Comparison of ENCODE assay signal across 8 cellular contexts in the genomic region with DNA sequence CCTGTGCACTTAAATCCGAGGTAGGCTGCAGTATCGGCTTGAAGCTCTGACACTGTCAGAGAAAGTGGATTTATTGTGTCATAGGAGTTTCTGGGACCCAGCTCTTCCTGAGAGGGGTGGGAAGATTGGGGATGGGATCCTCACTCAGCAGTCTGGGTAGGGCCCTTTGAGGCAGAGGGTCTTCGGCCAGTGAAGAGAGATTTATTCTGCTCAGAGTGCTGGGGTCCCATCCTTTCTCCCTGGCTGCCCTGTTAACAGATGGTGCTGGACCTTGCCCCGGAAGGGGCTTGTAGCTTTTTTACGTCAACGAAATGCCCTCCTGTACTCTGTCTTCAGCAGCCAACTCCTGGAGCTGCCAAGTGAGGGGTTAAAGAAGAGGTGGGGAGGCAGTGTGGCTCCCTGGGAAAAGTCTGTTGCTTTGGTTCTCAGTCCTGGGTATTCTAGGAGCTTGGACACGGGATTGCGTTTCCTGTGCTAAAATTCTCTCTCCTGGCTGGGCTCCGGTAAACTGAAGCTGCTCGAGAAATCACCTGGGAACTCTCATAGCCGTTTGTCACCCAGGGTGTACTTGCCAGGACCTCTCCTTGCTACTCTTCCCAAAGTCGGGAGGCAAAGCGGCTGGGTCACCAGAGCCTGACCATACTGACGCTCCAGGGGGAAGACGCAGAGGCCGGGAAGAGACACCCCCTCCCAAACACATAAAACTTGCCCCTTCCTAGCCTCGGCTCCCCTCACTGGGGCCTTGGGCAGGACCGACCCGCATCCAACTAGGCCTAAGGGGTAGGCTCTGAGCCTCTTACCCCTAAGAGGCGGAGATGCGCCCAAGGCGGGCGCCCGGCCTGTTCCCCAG. TPM values are rescaled to one million over a fixed set of nuclear protein-coding genes. Genes with fewer than 3 reads are reported as not detected.
DNase-seq lines count a peak whose midpoint lies in the region; ATAC-seq, FAIRE-seq and TF ChIP-seq lines count a peak whose summit lies in the region.

No MANE protein-coding gene starts in this region.

- no peak for TF ChIP-seq CTCF in K562 (IDR thresholded peaks at IDR 0.05 in 2 of 3, conservative IDR thresholded peaks at IDR 0.05 in 1 of 3; ENCODE audit: insufficient read depth in 2 of 3, low read depth in 1 of 3, low read length in 3 of 3)
- TF ChIP-seq CTCF in kidney (IDR thresholded peaks at IDR 0.05; ENCODE audit: borderline replicate concordance, extremely low read depth, insufficient read depth): no peak
- no peak for TF ChIP-seq CTCF in D721Med (IDR thresholded peaks at IDR 0.05; ENCODE audit: insufficient read depth, missing control alignments)

- H3K4me3 ChIP-seq in K562 (peak overlapping the region; percentile 59), kidney (ENCODE audit: low read length in 2 of 2) (peak overlapping the region; percentile 59 to 89), subcutaneous abdominal adipose tissue (ENCODE audit: low read depth in 1 of 5, low read length in 5 of 5) (peak overlapping the region; percentile 58 to 92 (median 76))

- POLR2A ChIA-PET in K562 (lab: Yijun Ruan, JAX): interaction anchor here (2.0 to 3.8 kb wide), 2 partner anchors 9 to 11 kb away, joined by 5 to 43 read pairs; a partner anchor contains a TSS

- TF ChIP-seq POLR2A in GM18505 (IDR thresholded peaks at IDR 0.05; ENCODE audit: borderline replicate concordance, extremely low read depth, insufficient read depth, insufficient read length): no peak
- no peak for TF ChIP-seq POLR2A in K562 (conservative IDR thresholded peaks at IDR 0.05)

- BruUV-seq in K562 (replicated peaks; lab: Mats Ljungman, UMichigan): TSS peak; percentile 86

- H3K27me3 ChIP-seq in K562 (ENCODE audit: control insufficient read depth in 2 of 2, insufficient read depth in 2 of 2, low read length in 2 of 2): no peaks in the 10 kb centered on the region
- H3K27me3 ChIP-seq in subcutaneous abdominal adipose tissue (ENCODE audit: control insufficient read depth in 5 of 5, insufficient read depth in 4 of 5, low read length in 5 of 5): no peaks in the 10 kb centered on the region

- no peak for TF ChIP-seq EP300 in K562 (IDR thresholded peaks at IDR 0.05; ENCODE audit: low read length)

- H3K27ac ChIP-seq in K562 (ENCODE audit: extremely low read depth, low read depth, low read length) (peak overlapping the region; percentile 95), kidney (ENCODE audit: low read depth in 2 of 2, low read length in 2 of 2) (peak overlapping the region; percentile 94 to 99), subcutaneous abdominal adipose tissue (ENCODE audit: low read depth, low read length) (peak overlapping the region; percentile 99)

- peak; percentile 11 for FAIRE-seq in K562 (lab: Jason Lieb, UNC)
- FAIRE-seq in kidney (lab: Jason Lieb, UNC): no peak
- FAIRE-seq in D721Med (lab: Jason Lieb, UNC): no peak

- H3K4me1 ChIP-seq in K562 (replicated peaks in 1 of 2; ENCODE audit: control insufficient read depth in 2 of 2, insufficient read depth in 2 of 2, low read length in 2 of 2) (peaks cover 11 to 27% of the 10 kb centered on the region in 2 experiments), kidney (ENCODE audit: control insufficient read depth in 1 of 2, insufficient read depth in 1 of 2, low read depth in 1 of 2, low read length in 2 of 2) (peaks cover 13 to 24% of the 10 kb centered on the region in 2 donors), subcutaneous abdominal adipose tissue (ENCODE audit: control insufficient read depth in 5 of 5, insufficient read depth in 5 of 5, low read length in 5 of 5) (peaks cover 9 to 50% (median 45%) of the 10 kb centered on the region in 5 donors)

- TF ChIP-seq RAD21 in K562 (CRISPR knock-in tag; conservative IDR thresholded peaks at IDR 0.05 in 1 of 2, IDR thresholded peaks at IDR 0.05 in 1 of 2): no peak

- in situ Hi-C loops in K562 (cut with MboI): no loop called here

- H3K36me3 ChIP-seq in K562 (ENCODE audit: control insufficient read depth, insufficient read depth, low read length) (peaks cover 19% of the 10 kb centered on the region; the same call in 2 of the 3 replicates), kidney (ENCODE audit: control insufficient read depth in 1 of 2, insufficient read depth in 2 of 2, low read length in 2 of 2) (peaks cover 11 to 15% of the 10 kb centered on the region in 2 donors), subcutaneous abdominal adipose tissue (ENCODE audit: control insufficient read depth in 5 of 5, insufficient read depth in 5 of 5, low read length in 5 of 5) (peaks cover 0 to 35% (median 23%) of the 10 kb centered on the region in 5 donors)

- DNase-seq in K562 (ENCODE audit: extremely low read depth in 1 of 4, low spot score in 3 of 4) (no peak), kidney (peak; percentile 86), D721Med (ENCODE audit: insufficient read length, low spot score) (no peak), GDM1 (lab: John Stamatoyannopoulos, UW) (no peak), kidney glomerular epithelial cell (lab: John Stamatoyannopoulos, UW) (no peak)

- ATAC-seq in GM18505 (IDR thresholded peaks at IDR 0.05; ENCODE audit: unreplicated experiment) (peak; percentile 1), HG03139 (IDR thresholded peaks at IDR 0.05; ENCODE audit: unreplicated experiment) (peak; percentile 2), K562 (peak; percentile 21)

- CTCF ChIA-PET in K562 (lab: Yijun Ruan, JAX; ENCODE audit: low intra/inter-chr PET ratio): no interaction called here

- H3K79me2 ChIP-seq in K562 (ENCODE audit: control insufficient read depth, insufficient read depth, low read length): peaks cover 15% of the 10 kb centered on the region

- H3K9me1 ChIP-seq in K562 (ENCODE audit: control insufficient read depth, insufficient read depth, low read length): no peaks in the 10 kb centered on the region

- peak overlapping the region; percentile 91 to 96 for H3K9ac ChIP-seq in K562 (ENCODE audit: insufficient read depth in 1 of 2, low read depth in 2 of 2, low read length in 2 of 2)
- H3K9ac ChIP-seq in kidney (ENCODE audit: low read length in 2 of 2): peak overlapping the region; percentile 96 to 97
- H3K9ac ChIP-seq in subcutaneous abdominal adipose tissue (ENCODE audit: low read length in 5 of 5): peak overlapping the region; percentile 81 to 97 (median 93)

- WGBS in K562 (ENCODE audit: insufficient coverage, low coverage, missing lambda C conversion rate): 59% methylated on average over 14 of the region's 24 CpGs

- H4K20me1 ChIP-seq in K562 (replicated peaks; ENCODE audit: control insufficient read depth, insufficient read depth, low read length): no peaks in the 10 kb centered on the region

- peak overlapping the region; percentile 93 for H3K4me2 ChIP-seq in K562 (ENCODE audit: insufficient read depth, low read length)

- intact Hi-C loops in K562 (cut with micrococcal nuclease): loop anchor here (10.0 kb wide), 1 partner anchor 114 kb away; a partner anchor contains a TSS
- intact Hi-C loops in kidney (cut with DNase I): no loop called here

- H2AFZ ChIP-seq in K562 (ENCODE audit: low read depth, low read length): peak overlapping the region; percentile 96

- H3K9me3 ChIP-seq in K562 (replicated peaks; ENCODE audit: control insufficient read depth, insufficient read depth, low read depth, low read length): no peaks in the 10 kb centered on the region
- no peaks in the 10 kb centered on the region for H3K9me3 ChIP-seq in kidney (ENCODE audit: control insufficient read depth in 1 of 2, low read length in 2 of 2)
- H3K9me3 ChIP-seq in subcutaneous abdominal adipose tissue (ENCODE audit: control insufficient read depth in 5 of 5, low read length in 5 of 5): no peaks in the 10 kb centered on the region

RNA-seq across cellular contexts. Expression of a gene that starts 0.8 kb away (rescaled TPM):
- total RNA-seq in K562 (2011; cell fraction: chromatin; rRNA removed; ENCODE audit: low replicate concordance): 16.6 and 21.1 TPM in 2 replicates
- 15.8 and 17.3 TPM in 2 replicates for total RNA-seq in K562 (2011; cell fraction: nucleolus; rRNA removed)
- total RNA-seq in K562 (2011; cell fraction: nucleoplasm; rRNA removed): 22.7 and 26.6 TPM in 2 replicates
- total RNA-seq in K562 (2014; rRNA removed) (7.9 and 19.3 TPM in 2 replicates), K562 (2014; rRNA removed; fragmentation: Illumina TruSeq; extraction: Trizol) (14.0 and 14.3 TPM in 2 replicates), K562 (2015; rRNA removed; fragmentation: Illumina TruSeq; extraction: Trizol) (9.8 and 12.9 TPM in 2 replicates), K562 (2021) (65.2 and 68.7 TPM in 2 replicates), kidney (113 TPM)
- polyA plus RNA-seq in K562 (2011; rRNA removed) (23.2 and 28.7 TPM in 2 replicates), K562 (2014; fragmentation: Illumina TruSeq; extraction: Trizol) (13.5 and 26.6 TPM in 2 replicates), K562 (2014; fragmentation: Nextera tagmentation; extraction: Ambion mirVana) (10 to 100 TPM; 11.7 to 20.3 TPM), K562 (2014; rRNA removed) (33.6 and 38.0 TPM in 2 replicates), kidney (ENCODE audit: insufficient read depth, low read depth, low replicate concordance) (264 TPM)
- polyA plus RNA-seq in K562 (2011; cell fraction: cytosol; rRNA removed): 36.3 and 38.6 TPM in 2 replicates
- polyA plus RNA-seq in K562 (2011; cell fraction: nucleus; rRNA removed): 17.5 and 21.9 TPM in 2 replicates
- 94.3 and 108 TPM in 2 replicates for polyA plus RNA-seq in K562 (2012)
- 8.0 and 10.4 TPM in 2 replicates for polyA minus RNA-seq in K562 (2011; rRNA and poly(A)+ RNA removed)
- 3.3 and 9.8 TPM in 2 replicates for polyA minus RNA-seq in K562 (2011; cell fraction: cytosol; rRNA and poly(A)+ RNA removed)
- 4.3 and 8.6 TPM in 2 replicates for polyA minus RNA-seq in K562 (2011; cell fraction: nucleus; rRNA and poly(A)+ RNA removed)

RNA-seq across cellular contexts. Expression of a gene that starts 4.6 kb away (rescaled TPM):
- total RNA-seq in K562 (2011; cell fraction: chromatin; rRNA removed; ENCODE audit: low replicate concordance): 0.18 and 0.69 TPM in 2 replicates
- 0.26 TPM in 1 of 2 replicates, not detected in the other for total RNA-seq in K562 (2011; cell fraction: nucleolus; rRNA removed)
- total RNA-seq in K562 (2011; cell fraction: nucleoplasm; rRNA removed): 0.15 TPM in 1 of 2 replicates, not detected in the other
- not detected in 2 replicates for total RNA-seq in K562 (2014; rRNA removed)
- total RNA-seq in K562 (2014; rRNA removed; fragmentation: Illumina TruSeq; extraction: Trizol): 0.06 TPM in 1 of 2 replicates, not detected in the other
- 0.07 and 0.08 TPM in 2 replicates for total RNA-seq in K562 (2015; rRNA removed; fragmentation: Illumina TruSeq; extraction: Trizol)
- 0.18 and 0.22 TPM in 2 replicates for total RNA-seq in K562 (2021)
- polyA plus RNA-seq in K562 (2011; rRNA removed): 0.08 and 0.14 TPM in 2 replicates
- polyA plus RNA-seq in K562 (2011; cell fraction: cytosol; rRNA removed): 0.03 and 0.18 TPM in 2 replicates
- 0.24 and 0.38 TPM in 2 replicates for polyA plus RNA-seq in K562 (2011; cell fraction: nucleus; rRNA removed)
- 0.08 and 0.15 TPM in 2 replicates for polyA plus RNA-seq in K562 (2012)
- 0.08 TPM in 1 of 2 replicates, not detected in the other for polyA plus RNA-seq in K562 (2014; fragmentation: Illumina TruSeq; extraction: Trizol)
- not detected for polyA plus RNA-seq in K562 (2014; fragmentation: Nextera tagmentation; extraction: Ambion mirVana)
- 0.07 and 0.31 TPM in 2 replicates for polyA plus RNA-seq in K562 (2014; rRNA removed)
- 0.11 TPM in 1 of 2 replicates, not detected in the other for polyA minus RNA-seq in K562 (2011; rRNA and poly(A)+ RNA removed)
- not detected in 2 replicates for polyA minus RNA-seq in K562 (2011; cell fraction: cytosol; rRNA and poly(A)+ RNA removed)
- 0.13 and 0.22 TPM in 2 replicates for polyA minus RNA-seq in K562 (2011; cell fraction: nucleus; rRNA and poly(A)+ RNA removed)
- 10.4 TPM for total RNA-seq in kidney
- polyA plus RNA-seq in kidney (ENCODE audit: insufficient read depth, low read depth, low replicate concordance): 6.3 TPM

RNA-seq across cellular contexts. Expression of a gene that starts 8.1 kb away (rescaled TPM):
- total RNA-seq in K562 (2011; cell fraction: chromatin; rRNA removed; ENCODE audit: low replicate concordance): 16.6 and 38.0 TPM in 2 replicates
- 44.2 and 46.5 TPM in 2 replicates for total RNA-seq in K562 (2011; cell fraction: nucleolus; rRNA removed)
- total RNA-seq in K562 (2011; cell fraction: nucleoplasm; rRNA removed): 39.2 and 40.2 TPM in 2 replicates
- total RNA-seq in K562 (2014; rRNA removed) (19.5 and 20.6 TPM in 2 replicates), K562 (2014; rRNA removed; fragmentation: Illumina TruSeq; extraction: Trizol) (9.9 and 11.5 TPM in 2 replicates), K562 (2015; rRNA removed; fragmentation: Illumina TruSeq; extraction: Trizol) (15.9 and 16.1 TPM in 2 replicates), K562 (2021) (20.0 and 20.4 TPM in 2 replicates), kidney (29.8 TPM)
- polyA plus RNA-seq in K562 (2011; rRNA removed) (18.1 and 19.7 TPM in 2 replicates), K562 (2014; fragmentation: Illumina TruSeq; extraction: Trizol) (20.6 and 22.1 TPM in 2 replicates), K562 (2014; fragmentation: Nextera tagmentation; extraction: Ambion mirVana) (1 to 10 TPM; 6.5 to 7.0 TPM), K562 (2014; rRNA removed) (17.4 and 18.7 TPM in 2 replicates), kidney (ENCODE audit: insufficient read depth, low read depth, low replicate concordance) (27.0 TPM)
- 21.2 and 43.7 TPM in 2 replicates for polyA plus RNA-seq in K562 (2011; cell fraction: cytosol; rRNA removed)
- 13.4 and 19.5 TPM in 2 replicates for polyA plus RNA-seq in K562 (2011; cell fraction: nucleus; rRNA removed)
- 21.5 and 34.7 TPM in 2 replicates for polyA plus RNA-seq in K562 (2012)
- polyA minus RNA-seq in K562 (2011; rRNA and poly(A)+ RNA removed): 12.0 and 18.6 TPM in 2 replicates
- 12.7 and 15.5 TPM in 2 replicates for polyA minus RNA-seq in K562 (2011; cell fraction: cytosol; rRNA and poly(A)+ RNA removed)
- 9.1 and 9.3 TPM in 2 replicates for polyA minus RNA-seq in K562 (2011; cell fraction: nucleus; rRNA and poly(A)+ RNA removed)

RNA-seq across cellular contexts. Expression of a gene that starts 11.9 kb away (rescaled TPM):
- 23.1 and 44.0 TPM in 2 replicates for total RNA-seq in K562 (2011; cell fraction: chromatin; rRNA removed; ENCODE audit: low replicate concordance)
- 19.3 and 23.5 TPM in 2 replicates for total RNA-seq in K562 (2011; cell fraction: nucleolus; rRNA removed)
- total RNA-seq in K562 (2011; cell fraction: nucleoplasm; rRNA removed): 31.0 and 37.9 TPM in 2 replicates
- 103 and 110 TPM in 2 replicates for total RNA-seq in K562 (2014; rRNA removed)
- 113 and 132 TPM in 2 replicates for total RNA-seq in K562 (2014; rRNA removed; fragmentation: Illumina TruSeq; extraction: Trizol)
- total RNA-seq in K562 (2015; rRNA removed; fragmentation: Illumina TruSeq; extraction: Trizol): 117 and 129 TPM in 2 replicates
- 90.0 and 103 TPM in 2 replicates for total RNA-seq in K562 (2021)
- polyA plus RNA-seq in K562 (2011; rRNA removed): 103 and 128 TPM in 2 replicates
- polyA plus RNA-seq in K562 (2011; cell fraction: cytosol; rRNA removed): 50.0 and 67.5 TPM in 2 replicates
- 32.0 and 41.2 TPM in 2 replicates for polyA plus RNA-seq in K562 (2011; cell fraction: nucleus; rRNA removed)
- polyA plus RNA-seq in K562 (2012): 67.9 and 173 TPM in 2 replicates
- polyA plus RNA-seq in K562 (2014; fragmentation: Illumina TruSeq; extraction: Trizol): 106 and 110 TPM in 2 replicates
- 100 to 1,000 TPM; 465 to 474 TPM for polyA plus RNA-seq in K562 (2014; fragmentation: Nextera tagmentation; extraction: Ambion mirVana)
- polyA plus RNA-seq in K562 (2014; rRNA removed): 141 and 148 TPM in 2 replicates
- polyA minus RNA-seq in K562 (2011; rRNA and poly(A)+ RNA removed): 34.4 and 34.7 TPM in 2 replicates
- polyA minus RNA-seq in K562 (2011; cell fraction: cytosol; rRNA and poly(A)+ RNA removed): 19.7 and 22.5 TPM in 2 replicates
- polyA minus RNA-seq in K562 (2011; cell fraction: nucleus; rRNA and poly(A)+ RNA removed): 6.5 and 11.0 TPM in 2 replicates
- total RNA-seq in kidney: 69.0 TPM
- polyA plus RNA-seq in kidney (ENCODE audit: insufficient read depth, low read depth, low replicate concordance): 317 TPM

RNA-seq across cellular contexts. Expression of a gene that starts 51.9 kb away (rescaled TPM):
- total RNA-seq in K562 (2011; cell fraction: chromatin; rRNA removed; ENCODE audit: low replicate concordance): 1.4 and 1.6 TPM in 2 replicates
- total RNA-seq in K562 (2011; cell fraction: nucleolus; rRNA removed): 0.50 and 0.66 TPM in 2 replicates
- total RNA-seq in K562 (2011; cell fraction: nucleoplasm; rRNA removed): 1.4 TPM in 2 replicates
- total RNA-seq in K562 (2014; rRNA removed) (not detected in 2 replicates), K562 (2014; rRNA removed; fragmentation: Illumina TruSeq; extraction: Trizol) (0.04 and 0.06 TPM in 2 replicates), K562 (2015; rRNA removed; fragmentation: Illumina TruSeq; extraction: Trizol) (0.11 TPM in 1 of 2 replicates, not detected in the other), K562 (2021) (0.18 and 0.20 TPM in 2 replicates), kidney (3.2 TPM)
- polyA plus RNA-seq in K562 (2011; rRNA removed) (0.07 and 0.24 TPM in 2 replicates), K562 (2014; fragmentation: Illumina TruSeq; extraction: Trizol) (0.10 TPM in 2 replicates), K562 (2014; fragmentation: Nextera tagmentation; extraction: Ambion mirVana) (not detected), K562 (2014; rRNA removed) (0.67 TPM in 1 of 2 replicates, not detected in the other), kidney (ENCODE audit: insufficient read depth, low read depth, low replicate concordance) (0.39 TPM)
- polyA plus RNA-seq in K562 (2011; cell fraction: cytosol; rRNA removed): 0.04 TPM in 2 replicates
- polyA plus RNA-seq in K562 (2011; cell fraction: nucleus; rRNA removed): 1.2 and 1.8 TPM in 2 replicates
- polyA plus RNA-seq in K562 (2012): 0.30 and 0.71 TPM in 2 replicates
- 0.09 and 0.35 TPM in 2 replicates for polyA minus RNA-seq in K562 (2011; rRNA and poly(A)+ RNA removed)
- not detected in 2 replicates for polyA minus RNA-seq in K562 (2011; cell fraction: cytosol; rRNA and poly(A)+ RNA removed)
- 0.22 TPM in 1 of 2 replicates, not detected in the other for polyA minus RNA-seq in K562 (2011; cell fraction: nucleus; rRNA and poly(A)+ RNA removed)
